Comparison of ENCODE assay signal across 8 cellular contexts in the genomic region with DNA sequence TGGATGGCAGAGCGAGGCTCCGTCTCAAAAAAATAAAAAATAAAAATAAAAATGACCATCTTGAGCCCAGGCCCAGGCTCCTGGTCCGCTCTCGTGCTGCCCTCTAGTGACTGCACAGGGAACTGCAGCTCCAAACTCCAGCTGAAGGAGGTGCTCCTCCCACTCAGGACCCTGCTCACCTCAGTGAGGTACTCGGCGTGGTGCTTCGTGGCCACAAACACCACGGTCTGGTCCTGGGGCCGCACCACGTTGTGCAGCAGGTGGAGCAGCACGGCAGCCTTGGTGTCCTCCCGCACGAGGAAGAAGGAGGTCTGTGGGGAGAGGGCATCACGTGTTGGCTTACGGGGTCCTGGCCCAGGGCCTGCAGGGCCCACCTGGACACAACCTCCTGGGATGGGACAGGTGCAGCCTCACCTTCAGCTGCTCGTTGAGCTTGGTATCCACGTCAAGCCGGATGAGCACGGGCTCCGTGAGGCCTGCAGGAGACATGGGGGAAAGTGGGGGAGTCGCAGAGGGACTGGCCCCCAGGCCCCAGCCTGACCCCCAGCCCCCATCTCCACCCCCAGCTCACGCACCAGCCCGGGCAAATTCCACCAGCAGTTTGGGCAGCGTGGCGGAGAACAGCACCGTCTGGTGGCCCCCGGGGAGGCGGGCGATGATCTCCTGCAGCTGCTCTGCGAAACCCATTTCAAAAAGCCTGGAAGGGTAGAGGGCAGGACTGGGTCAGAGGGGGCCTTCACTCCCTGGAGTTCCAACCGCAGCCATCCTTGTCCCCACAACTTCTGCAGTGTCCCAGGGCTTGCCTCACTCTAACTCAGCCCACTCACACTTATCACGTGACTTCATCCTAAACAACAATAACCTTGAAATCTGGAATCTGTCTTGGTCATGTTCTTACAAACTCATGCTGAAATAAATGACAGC. TPM values are rescaled to one million over a fixed set of nuclear protein-coding genes. Genes with fewer than 3 reads are reported as not detected.
A peak's percentile ranks its signal among the peaks of the same experiment; 100 is the strongest.
DNase-seq lines count a peak whose midpoint lies in the region; ATAC-seq and TF ChIP-seq lines count a peak whose summit lies in the region.

No MANE protein-coding gene starts in this region.

- DNase-seq in GM19240 (ENCODE audit: insufficient read length, low spot score), result peak; percentile 88
- peak; percentile 7 for DNase-seq in NCI-H526 treated with DMSO at 0.1 percent for 48 hours (lab: John Stamatoyannopoulos, UW)
- DNase-seq in activated CD8-positive, alpha-beta memory T cell treated with anti-CD3 and anti-CD28 coated beads, Interleukin-2, amount 50 U/mL, for 4 hours, result peak; percentile 79
- DNase-seq in epithelial cell of esophagus (ENCODE audit: low read depth), result peak; percentile 66
- DNase-seq in natural killer cell treated with Interleukin-12 subunit alpha and Interleukin-12 subunit beta and Interleukin-15 and Interleukin-18, amount 100 ng/mL, for 72 hours (ENCODE audit: low spot score), result no peak
- DNase-seq in stimulated activated naive CD4-positive, alpha-beta T cell treated with Interleukin-2 at 50 U/mL for 16 hours (lab: John Stamatoyannopoulos, UW), result peak; percentile 73

- no peaks in the 10 kb centered on the region for H3K9me3 Mint-ChIP-seq in natural killer cell treated with Interleukin-12 subunit alpha and Interleukin-12 subunit beta and Interleukin-15 and Interleukin-18, amount 100 ng/mL, for 72 hours

- peak; percentile 97 for TF ChIP-seq CTCF in epithelial cell of esophagus (IDR thresholded peaks at IDR 0.05; ENCODE audit: insufficient read depth, low read depth, low read length, missing control alignments)

- peak overlapping the region in 3 of 10 experiments; percentile 20 to 35 (median 23); a peak in 3 of 20 replicates for H3K4me3 ChIP-seq in BLaER1 treated with 17β-estradiol and CSF1 and Interleukin-3, amounts not matched to agents 10 nM and 100 nM
- no peak overlapping the region for H3K4me3 ChIP-seq in epithelial cell of esophagus (ENCODE audit: low read length)

- peaks cover 8 to 18% (median 13%) of the 10 kb centered on the region in 11 experiments; a peak in 18 of 22 replicates for H3K9me3 ChIP-seq in BLaER1 treated with 17β-estradiol and CSF1 and Interleukin-3, amounts not matched to agents 10 nM and 100 nM (replicated peaks in 1 of 11)

- no peaks in the 10 kb centered on the region for H3K27me3 Mint-ChIP-seq in natural killer cell treated with Interleukin-12 subunit alpha and Interleukin-12 subunit beta and Interleukin-15 and Interleukin-18, amount 100 ng/mL, for 72 hours

- peaks cover 0 to 52% (median 25%) of the 10 kb centered on the region in 11 experiments; a peak in 13 of 22 replicates for H4K20me1 ChIP-seq in BLaER1 treated with 17β-estradiol and CSF1 and Interleukin-3, amounts not matched to agents 10 nM and 100 nM

- H3K9ac ChIP-seq in BLaER1 treated with 17β-estradiol and CSF1 and Interleukin-3, amounts not matched to agents 10 nM and 100 nM, result peak overlapping the region in 9 of 11 experiments; percentile 41 to 78 (median 62); a peak in 13 of 22 replicates

- ATAC-seq in natural killer cell treated with Interleukin-12 subunit alpha and Interleukin-12 subunit beta and Interleukin-15 and Interleukin-18, amount 100 ng/mL, for 72 hours, result peak; percentile 74 to 84
- ATAC-seq in HG03342 (IDR thresholded peaks at IDR 0.05; ENCODE audit: unreplicated experiment), result no peak

- peaks cover 4 to 8% of the 10 kb centered on the region in 2 donors for H3K4me1 Mint-ChIP-seq in natural killer cell treated with Interleukin-12 subunit alpha and Interleukin-12 subunit beta and Interleukin-15 and Interleukin-18, amount 100 ng/mL, for 72 hours (ENCODE audit: low read depth in 2 of 2)

- H3K27ac ChIP-seq in BLaER1 treated with 17β-estradiol and CSF1 and Interleukin-3, amounts not matched to agents 10 nM and 100 nM, result peak overlapping the region in 9 of 11 experiments; percentile 27 to 92 (median 71); a peak in 17 of 22 replicates

- no peak overlapping the region for H3K27ac Mint-ChIP-seq in natural killer cell treated with Interleukin-12 subunit alpha and Interleukin-12 subunit beta and Interleukin-15 and Interleukin-18, amount 100 ng/mL, for 72 hours

- H3K36me3 Mint-ChIP-seq in natural killer cell treated with Interleukin-12 subunit alpha and Interleukin-12 subunit beta and Interleukin-15 and Interleukin-18, amount 100 ng/mL, for 72 hours, result peaks cover 16% of the 10 kb centered on the region

- H3K27me3 ChIP-seq in BLaER1 treated with 17β-estradiol and CSF1 and Interleukin-3, amounts not matched to agents 10 nM and 100 nM, result no peaks in the 10 kb centered on the region

- no peak overlapping the region for H3K4me3 Mint-ChIP-seq in natural killer cell treated with Interleukin-12 subunit alpha and Interleukin-12 subunit beta and Interleukin-15 and Interleukin-18, amount 100 ng/mL, for 72 hours

- H3K36me3 ChIP-seq in BLaER1 treated with 17β-estradiol and CSF1 and Interleukin-3, amounts not matched to agents 10 nM and 100 nM, result peaks cover 73 to 97% (median 88%) of the 10 kb centered on the region in 11 experiments

- peaks cover 46 to 70% (median 59%) of the 10 kb centered on the region in 10 experiments for H3K4me1 ChIP-seq in BLaER1 treated with 17β-estradiol and CSF1 and Interleukin-3, amounts not matched to agents 10 nM and 100 nM

- H3K4me2 ChIP-seq in BLaER1 treated with 17β-estradiol and CSF1 and Interleukin-3, amounts not matched to agents 10 nM and 100 nM, result peak overlapping the region; percentile 70 to 91 (median 85)

RNA-seq across cellular contexts. Expression of a gene that starts 10.6 kb away (rescaled TPM):
- 100 to 1,000 TPM in 1 of 2 donors, 10 to 100 TPM in 1; 85.8 to 143 TPM for total RNA-seq in natural killer cell treated with Interleukin-12 subunit alpha and Interleukin-12 subunit beta and Interleukin-15 and Interleukin-18, amount 100 ng/mL, for 72 hours

RNA-seq across cellular contexts. Expression of a gene that starts 10.8 kb away (rescaled TPM):
- total RNA-seq in natural killer cell treated with Interleukin-12 subunit alpha and Interleukin-12 subunit beta and Interleukin-15 and Interleukin-18, amount 100 ng/mL, for 72 hours, result 10 to 100 TPM; 19.6 to 27.3 TPM

RNA-seq across cellular contexts. Expression of a gene that starts 25.2 kb away (rescaled TPM):
- total RNA-seq in natural killer cell treated with Interleukin-12 subunit alpha and Interleukin-12 subunit beta and Interleukin-15 and Interleukin-18, amount 100 ng/mL, for 72 hours, result under 1 TPM in 1 of 2 donors, not detected in 1; 0.28 TPM

RNA-seq across cellular contexts. Expression of a gene that starts 39.2 kb away (rescaled TPM):
- not detected for total RNA-seq in natural killer cell treated with Interleukin-12 subunit alpha and Interleukin-12 subunit beta and Interleukin-15 and Interleukin-18, amount 100 ng/mL, for 72 hours

RNA-seq across cellular contexts. Expression of a gene that starts 46.5 kb away (rescaled TPM):
- total RNA-seq in natural killer cell treated with Interleukin-12 subunit alpha and Interleukin-12 subunit beta and Interleukin-15 and Interleukin-18, amount 100 ng/mL, for 72 hours, result 10 to 100 TPM; 14.1 to 43.6 TPM
